In the genomic region with DNA sequence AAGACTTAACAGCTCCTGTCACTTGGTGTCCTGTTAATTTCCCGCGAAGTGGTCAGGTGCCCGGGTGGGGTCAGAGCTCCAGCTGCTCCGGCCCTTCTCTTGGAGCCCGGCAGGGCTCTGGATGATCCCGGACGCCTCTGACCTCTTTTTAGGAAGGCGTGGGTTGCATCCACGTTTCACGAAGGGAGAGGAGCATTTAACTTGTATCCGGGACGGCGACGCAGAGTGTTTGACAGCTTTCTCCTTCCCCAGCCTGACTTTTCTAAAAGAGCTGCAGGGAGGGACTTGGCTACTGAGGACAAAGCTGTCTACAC, we compare ENCODE assay signal across 6 cellular contexts. TPM values are rescaled to one million over a fixed set of nuclear protein-coding genes. Genes with fewer than 3 reads are reported as not detected.
A peak's percentile ranks its signal among the peaks of the same experiment; 100 is the strongest.
DNase-seq lines count a peak whose midpoint lies in the region; TF ChIP-seq lines count a peak whose summit lies in the region.

No MANE protein-coding gene starts in this region.

- H3K9me3 Mint-ChIP-seq in dendritic cell treated with granulocyte-macrophage colony-stimulating factor and Interleukin-4, amounts not matched to agents 40 ng/mL and 50 ng/mL, for 4 days: peaks cover 25% of the 10 kb centered on the region

- no peaks in the 10 kb centered on the region for H3K27me3 ChIP-seq in parathyroid adenoma (ENCODE audit: control insufficient read depth, insufficient read depth, low read length)

- TF ChIP-seq CTCF in parathyroid adenoma (IDR thresholded peaks at IDR 0.05): no peak

- H3K27ac ChIP-seq in parathyroid adenoma: no peak overlapping the region

- DNase-seq in activated CD8-positive, alpha-beta memory T cell treated with anti-CD3 and anti-CD28 coated beads for 24 hours: peak; percentile 57
- no peak for DNase-seq in activated CD8-positive, alpha-beta memory T cell treated with anti-CD3 and anti-CD28 coated beads, Interleukin-2, amount 50 U/mL, for 4 hours
- DNase-seq in mesenteric fat pad (ENCODE audit: low spot score) (no peak), NOMO-1 treated with dmso at 0.1 percent for 144 hours (lab: John Stamatoyannopoulos, UW; ENCODE audit: unreplicated experiment) (no peak)

- no peaks in the 10 kb centered on the region for H3K36me3 ChIP-seq in parathyroid adenoma (ENCODE audit: control insufficient read depth, insufficient read depth, low read length)

- peak overlapping the region; percentile 86 for H3K4me2 ChIP-seq in parathyroid adenoma (ENCODE audit: low read length)

- H3K79me2 ChIP-seq in parathyroid adenoma: no peaks in the 10 kb centered on the region

- no peaks in the 10 kb centered on the region for H3K4me1 ChIP-seq in parathyroid adenoma

- peak overlapping the region; percentile 90 for H3K4me3 Mint-ChIP-seq in dendritic cell treated with granulocyte-macrophage colony-stimulating factor and Interleukin-4, amounts not matched to agents 40 ng/mL and 50 ng/mL, for 4 days

- no peak overlapping the region for H3K9ac ChIP-seq in parathyroid adenoma

- peak overlapping the region; percentile 81 for H3K4me3 ChIP-seq in parathyroid adenoma (ENCODE audit: low read depth, low read length)

- intact Hi-C loops in dendritic cell treated with granulocyte-macrophage colony-stimulating factor and Interleukin-4, amounts not matched to agents 40 ng/mL and 50 ng/mL, for 4 days (cut with micrococcal nuclease): loop anchor here (1.0 kb wide), 3 partner anchors 18 to 129 kb away; partner anchors contain the start of genes ZNF225, ZNF230 and ZNF45

- H3K9me3 ChIP-seq in parathyroid adenoma (ENCODE audit: control insufficient read depth, low read length): peaks cover under 1% of the 10 kb centered on the region

- peak overlapping the region; percentile 88 for H3K27ac Mint-ChIP-seq in dendritic cell treated with granulocyte-macrophage colony-stimulating factor and Interleukin-4, amounts not matched to agents 40 ng/mL and 50 ng/mL, for 4 days

- peaks cover 5% of the 10 kb centered on the region for H3K4me1 Mint-ChIP-seq in dendritic cell treated with granulocyte-macrophage colony-stimulating factor and Interleukin-4, amounts not matched to agents 40 ng/mL and 50 ng/mL, for 4 days (ENCODE audit: low read depth)

- peak overlapping the region; percentile 64 for H2AFZ ChIP-seq in parathyroid adenoma

- no peaks in the 10 kb centered on the region for H3K27me3 Mint-ChIP-seq in dendritic cell treated with granulocyte-macrophage colony-stimulating factor and Interleukin-4, amounts not matched to agents 40 ng/mL and 50 ng/mL, for 4 days

- H3K36me3 Mint-ChIP-seq in dendritic cell treated with granulocyte-macrophage colony-stimulating factor and Interleukin-4, amounts not matched to agents 40 ng/mL and 50 ng/mL, for 4 days (ENCODE audit: low read depth): peaks cover 33% of the 10 kb centered on the region

RNA-seq across cellular contexts. Expression of gene ZNF155, which starts 0.7 kb away (rescaled TPM):
- 5.7 TPM for total RNA-seq in mesenteric fat pad

RNA-seq across cellular contexts. Expression of gene ZNF230, which starts 18.1 kb away (rescaled TPM):
- total RNA-seq in mesenteric fat pad: 2.4 TPM

RNA-seq across cellular contexts. Expression of gene ZNF221, which starts 33.6 kb away (rescaled TPM):
- total RNA-seq in mesenteric fat pad: 4.1 TPM

RNA-seq across cellular contexts. Expression of gene ZNF222, which starts 40.5 kb away (rescaled TPM):
- 3.2 TPM for total RNA-seq in mesenteric fat pad

RNA-seq across cellular contexts. Expression of gene ZNF45, which starts 49.6 kb away (rescaled TPM):
- total RNA-seq in mesenteric fat pad: 7.7 TPM
